22 cellular contexts compared by ENCODE assay signal in the genomic region with DNA sequence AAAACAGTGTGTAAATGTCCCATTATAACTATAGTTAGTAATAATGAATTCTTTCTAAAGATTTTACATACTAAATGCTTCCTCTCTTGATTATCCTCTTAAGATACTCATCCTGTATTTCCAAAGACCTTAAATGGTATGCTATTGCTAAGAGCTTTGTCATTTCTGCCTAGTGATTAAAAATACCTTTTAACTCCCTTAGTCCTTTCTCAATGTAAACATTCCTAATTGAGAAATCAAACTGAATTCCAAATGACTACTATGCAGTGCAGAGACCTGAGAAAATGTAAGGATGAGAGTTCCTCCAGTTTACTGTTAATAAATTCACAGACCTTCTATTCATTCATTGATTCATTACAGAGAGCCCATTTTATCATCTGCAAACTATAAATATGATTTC.
DNase-seq lines count a peak whose midpoint lies in the region; ATAC-seq and TF ChIP-seq lines count a peak whose summit lies in the region.
"Had no signal": no experiment of that assay in that cellular context is flagged by ENCODE, and none has a peak within 500 bp of the region (broad histone marks: within the 10 kb centered on the region; RNA-seq: fewer than 3 reads in every experiment).

No MANE protein-coding gene starts in this region.

- H3K27ac ChIP-seq in RWPE1: no peak overlapping the region
- H3K27ac ChIP-seq: neutrophil, prostate gland, sigmoid colon, SK-N-MC, tibial artery, WERI-Rb-1 had no signal

- POLR2A ChIA-PET in RWPE1 (lab: Yijun Ruan, JAX; ENCODE audit: low non-redundant PET): no interaction called here

- ATAC-seq in GM21526 (IDR thresholded peaks at IDR 0.05; ENCODE audit: low FRiP score, unreplicated experiment): no peak
- ATAC-seq: activated CD8-positive, alpha-beta memory T cell treated with anti-CD3 and anti-CD28 coated beads, Interleukin-2, amount 10 ng/mL, durations not matched to agents 7 days and 5 days; GM12878; stimulated activated naive CD8-positive, alpha-beta T cell treated with anti-CD3 and anti-CD28 coated beads, Interleukin-15, amount 100 ng/mL, for 72 hours had no signal

- no peak overlapping the region for H3K4me3 ChIP-seq in skeletal muscle cell (ENCODE audit: low read depth, low read length)
- H3K4me3 ChIP-seq: GM12878, prostate gland, sigmoid colon, SK-N-MC, tibial artery had no signal

- DNase-seq in EL: peak; percentile 21
- DNase-seq in RWPE1 (ENCODE audit: low spot score): peak; percentile 9
- peak; percentile 18 for DNase-seq in fibroblast of gingiva (ENCODE audit: low read depth)
- DNase-seq in skeletal muscle cell (ENCODE audit: low read depth): peak; percentile 4
- no peak for DNase-seq in islet precursor cell
- DNase-seq in AML-193 (lab: John Stamatoyannopoulos, UW): no peak
- DNase-seq: activated CD4-positive, alpha-beta T cell treated with anti-CD3 and anti-CD28 coated beads, Interleukin-2, amount 50 U/mL, for 1 hour; activated CD8-positive, alpha-beta memory T cell treated with anti-CD3 and anti-CD28 coated beads, Interleukin-2, amount 10 ng/mL, durations not matched to agents 7 days and 5 days; activated naive CD4-positive, alpha-beta T cell treated with anti-CD3 and anti-CD28 coated beads, Interleukin-2, amount 10 ng/mL, durations not matched to agents 7 days and 5 days; head of caudate nucleus; NCI-H146; NCI-H2171; NCI-H510A treated with DMSO at 0.1 percent for 48 hours; sigmoid colon; stimulated activated naive CD8-positive, alpha-beta T cell treated with anti-CD3 and anti-CD28 coated beads, Interleukin-15, amount 100 ng/mL, for 72 hours; tibial artery; WERI-Rb-1 had no signal

- no peak for TF ChIP-seq CTCF in RWPE1 (conservative IDR thresholded peaks at IDR 0.05; ENCODE audit: low read depth)

- CTCF ChIA-PET in RWPE1 (lab: Yijun Ruan, JAX): interaction anchor here (0.6 to 1.0 kb wide), 4 partner anchors 86 to 250 kb away, joined by 3 to 7 read pairs (median 3); no protein-coding TSS in a partner anchor

Comparison
In these comparisons a context has a peak if more than half of its experiments do, and no peak if none do; other contexts are left out.
1. DNase-seq: peak in EL (single experiment), RWPE1 (single experiment), fibroblast of gingiva (single experiment) and skeletal muscle cell (single experiment); none in islet precursor cell (single experiment) and AML-193 (0 of 2).